In the genomic region with DNA sequence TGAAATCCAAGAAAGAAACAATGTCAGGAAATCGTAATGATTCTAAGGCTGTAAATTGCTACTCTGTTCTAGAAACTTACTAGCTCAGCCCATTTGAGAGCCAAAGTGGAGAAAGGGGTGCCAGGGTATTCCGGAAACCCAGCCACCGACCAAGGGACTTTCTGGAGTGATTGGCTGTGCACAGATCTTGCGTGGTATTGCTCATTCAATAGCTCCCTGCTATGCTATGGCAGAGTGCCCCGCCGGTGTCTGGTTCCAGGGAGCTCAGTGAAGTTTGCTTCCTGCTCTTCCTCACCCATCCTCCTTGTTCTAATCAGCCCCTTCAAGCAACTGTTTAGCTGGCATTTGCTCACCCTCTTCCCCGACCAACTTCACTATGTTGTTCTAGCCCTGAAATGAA, we compare ENCODE assay signal across 16 cellular contexts.
A peak's percentile ranks its signal among the peaks of the same experiment; 100 is the strongest.
DNase-seq lines count a peak whose midpoint lies in the region; ATAC-seq and TF ChIP-seq lines count a peak whose summit lies in the region.
"Had no signal": no experiment of that assay in that cellular context is flagged by ENCODE, and none has a peak within 500 bp of the region (broad histone marks: within the 10 kb centered on the region; RNA-seq: fewer than 3 reads in every experiment).

No MANE protein-coding gene starts in this region.

- H3K9me3 Mint-ChIP-seq in neural progenitor cell = peaks cover 8% of the 10 kb centered on the region

- H3K36me3 ChIP-seq in right atrium auricular region = no peaks in the 10 kb centered on the region
- H3K36me3 ChIP-seq in neural progenitor cell = no peaks in the 10 kb centered on the region
- H3K36me3 ChIP-seq in aorta (ENCODE audit: control insufficient read depth in 1 of 2, insufficient read depth in 2 of 2, low read length in 1 of 2) = no peaks in the 10 kb centered on the region
- no peaks in the 10 kb centered on the region for H3K36me3 ChIP-seq in WERI-Rb-1
- H3K36me3 ChIP-seq: BLaER1 had no signal

- no peak overlapping the region for H3K9ac ChIP-seq in neural progenitor cell
- H3K9ac ChIP-seq: BLaER1 had no signal

- H3K9me3 ChIP-seq in right atrium auricular region (no peaks in the 10 kb centered on the region), neural progenitor cell (ENCODE audit: low read depth) (no peaks in the 10 kb centered on the region), aorta (ENCODE audit: control insufficient read depth, low read length) (no peaks in the 10 kb centered on the region), WERI-Rb-1 (ENCODE audit: severe bottlenecking) (no peaks in the 10 kb centered on the region)
- H3K9me3 ChIP-seq: BLaER1 had no signal

- no peak overlapping the region for H3K27ac ChIP-seq in right atrium auricular region
- H3K27ac ChIP-seq in neural progenitor cell = no peak overlapping the region
- H3K27ac ChIP-seq in aorta (ENCODE audit: low read depth in 1 of 2, low read length in 2 of 2) = no peak overlapping the region
- H3K27ac ChIP-seq in WERI-Rb-1 = no peak overlapping the region
- H3K27ac ChIP-seq: 22Rv1, BLaER1 had no signal

- ATAC-seq in Right ventricle myocardium superior (ENCODE audit: poor library complexity) (no peak), aorta (ENCODE audit: low FRiP score) (peak; percentile 57), GM19351 (IDR thresholded peaks at IDR 0.05; ENCODE audit: unreplicated experiment) (no peak), GM21619 (IDR thresholded peaks at IDR 0.05; ENCODE audit: unreplicated experiment) (no peak)

- intact Hi-C loops in Right ventricle myocardium superior (cut with DNase I) (no loop called here), aorta (cut with DNase I) (no loop called here)

- peaks cover 19% of the 10 kb centered on the region for H3K36me3 Mint-ChIP-seq in neural progenitor cell
- H3K36me3 Mint-ChIP-seq: IgD-negative memory B cell had no signal

- H3K79me2 ChIP-seq in neural progenitor cell (ENCODE audit: low read depth) = no peaks in the 10 kb centered on the region

- H3K4me1 ChIP-seq in right atrium auricular region = no peaks in the 10 kb centered on the region
- no peaks in the 10 kb centered on the region for H3K4me1 ChIP-seq in neural progenitor cell
- no peaks in the 10 kb centered on the region for H3K4me1 ChIP-seq in aorta (ENCODE audit: control insufficient read depth in 1 of 2, insufficient read depth in 2 of 2, low read length in 2 of 2)
- H3K4me1 ChIP-seq: BLaER1 had no signal

- H3K4me2 ChIP-seq in neural progenitor cell = no peak overlapping the region
- H3K4me2 ChIP-seq: BLaER1 had no signal

- H3K4me3 Mint-ChIP-seq in neural progenitor cell = no peak overlapping the region
- H3K4me3 Mint-ChIP-seq: IgD-negative memory B cell had no signal

- H2AFZ ChIP-seq in neural progenitor cell (replicated peaks) = no peak overlapping the region

- peaks cover 4% of the 10 kb centered on the region for H3K27me3 Mint-ChIP-seq in neural progenitor cell (ENCODE audit: insufficient read depth, low read depth)
- H3K27me3 Mint-ChIP-seq: IgD-negative memory B cell had no signal

- 64 to 79% methylated on average over 7 of the region's 7 CpGs for WGBS in aorta, 2 donors

- H3K4me3 ChIP-seq in right atrium auricular region (no peak overlapping the region), neural progenitor cell (no peak overlapping the region), aorta (ENCODE audit: low read length in 2 of 2) (no peak overlapping the region), WERI-Rb-1 (ENCODE audit: low read depth, low read length) (no peak overlapping the region)
- H3K4me3 ChIP-seq: BLaER1 had no signal

- no peaks in the 10 kb centered on the region for H3F3A ChIP-seq in neural progenitor cell (ENCODE audit: low read depth)

- peak; percentile 67 for DNase-seq in Right ventricle myocardium superior
- no peak for DNase-seq in right atrium auricular region (ENCODE audit: low spot score)
- DNase-seq in globus pallidus (ENCODE audit: low spot score) = peak; percentile 28
- no peak for DNase-seq in neural progenitor cell (ENCODE audit: low spot score)
- no peak for DNase-seq in aorta
- no peak for DNase-seq in WERI-Rb-1
- DNase-seq: DMS 273 treated with DMSO at 0.1 percent for 48 hours, NCI-H1417 treated with DMSO at 0.1 percent for 48 hours, NCI-H2081, NCI-H524, SHP77 treated with DMSO at 0.1 percent for 48 hours had no signal

- H3K27me3 ChIP-seq in right atrium auricular region = no peaks in the 10 kb centered on the region
- H3K27me3 ChIP-seq in neural progenitor cell = no peaks in the 10 kb centered on the region
- H3K27me3 ChIP-seq in aorta (ENCODE audit: control insufficient read depth in 1 of 2, insufficient read depth in 2 of 2, low read length in 1 of 2) = no peaks in the 10 kb centered on the region
- no peaks in the 10 kb centered on the region for H3K27me3 ChIP-seq in WERI-Rb-1 (ENCODE audit: insufficient read depth, low read depth, severe bottlenecking)
- H3K27me3 ChIP-seq: BLaER1 had no signal

- H3K27ac Mint-ChIP-seq in neural progenitor cell = peak overlapping the region; percentile 5
- H3K27ac Mint-ChIP-seq: IgD-negative memory B cell had no signal

- TF ChIP-seq CTCF in right atrium auricular region (IDR thresholded peaks at IDR 0.05) = no peak
- TF ChIP-seq CTCF in neural progenitor cell (IDR thresholded peaks at IDR 0.05) = no peak
- no peak for TF ChIP-seq CTCF in WERI-Rb-1 (IDR thresholded peaks at IDR 0.05; ENCODE audit: low read depth, low read length)

- H4K20me1 ChIP-seq in neural progenitor cell (ENCODE audit: low read depth) = no peaks in the 10 kb centered on the region
- H4K20me1 ChIP-seq: BLaER1 had no signal

- H3K4me1 Mint-ChIP-seq in neural progenitor cell = peaks cover 32% of the 10 kb centered on the region
- H3K4me1 Mint-ChIP-seq: IgD-negative memory B cell had no signal

Comparison
In these comparisons a context has a peak if more than half of its experiments do, and no peak if none do; other contexts are left out.
1. DNase-seq: peak in Right ventricle myocardium superior (single experiment) and globus pallidus (single experiment); none in right atrium auricular region (single experiment), neural progenitor cell (single experiment), aorta (0 of 2) and WERI-Rb-1 (single experiment).